ENCODE assay signal across 8 cellular contexts in the genomic region with DNA sequence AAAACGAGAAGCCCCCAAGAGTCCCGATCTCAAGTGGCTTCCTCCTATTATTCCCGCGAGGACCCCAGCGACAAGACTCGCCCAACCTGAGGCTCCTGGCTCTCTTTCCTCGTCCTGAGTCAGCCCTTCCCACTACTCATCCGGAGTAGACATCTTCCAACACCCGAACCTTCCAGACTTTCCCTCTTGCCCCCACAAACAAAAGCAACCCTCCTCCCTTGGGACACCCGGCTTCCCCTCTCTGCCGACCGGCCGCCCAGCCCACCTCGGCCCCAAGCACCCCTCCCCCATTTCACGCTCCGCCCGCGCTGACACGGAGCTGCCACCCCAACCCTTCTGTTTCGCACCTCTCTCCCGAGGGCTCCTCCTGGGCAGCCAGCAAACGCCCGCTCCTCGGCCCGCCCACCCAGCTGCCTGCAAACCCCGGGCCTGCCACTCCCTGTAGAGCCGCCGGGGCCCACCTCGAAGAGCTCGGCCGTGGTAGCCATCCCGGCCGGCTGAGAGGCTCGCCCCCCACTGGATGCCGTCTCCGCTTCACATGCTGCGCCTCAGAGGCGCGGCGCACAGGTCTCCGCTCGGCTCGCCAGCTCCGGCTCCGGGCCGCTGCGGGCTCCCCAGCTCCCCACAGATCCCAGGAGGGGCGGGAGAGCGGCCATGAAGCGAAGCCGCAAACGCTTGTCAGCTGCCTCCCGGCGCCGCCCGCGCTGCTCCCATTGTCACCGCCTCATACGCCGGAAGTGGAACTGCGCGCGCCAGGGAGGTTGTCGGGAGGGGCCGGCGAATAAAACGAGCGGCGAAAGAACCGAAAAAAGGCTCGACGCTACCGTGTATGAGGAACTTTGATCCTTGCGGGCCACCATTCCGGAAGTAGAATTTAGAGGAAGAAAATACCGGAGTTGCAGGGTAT. TPM values are rescaled to one million over a fixed set of nuclear protein-coding genes. Genes with fewer than 3 reads are reported as not detected.
DNase-seq lines count a peak whose midpoint lies in the region; ATAC-seq, FAIRE-seq and TF ChIP-seq lines count a peak whose summit lies in the region.

A gene with protein sequence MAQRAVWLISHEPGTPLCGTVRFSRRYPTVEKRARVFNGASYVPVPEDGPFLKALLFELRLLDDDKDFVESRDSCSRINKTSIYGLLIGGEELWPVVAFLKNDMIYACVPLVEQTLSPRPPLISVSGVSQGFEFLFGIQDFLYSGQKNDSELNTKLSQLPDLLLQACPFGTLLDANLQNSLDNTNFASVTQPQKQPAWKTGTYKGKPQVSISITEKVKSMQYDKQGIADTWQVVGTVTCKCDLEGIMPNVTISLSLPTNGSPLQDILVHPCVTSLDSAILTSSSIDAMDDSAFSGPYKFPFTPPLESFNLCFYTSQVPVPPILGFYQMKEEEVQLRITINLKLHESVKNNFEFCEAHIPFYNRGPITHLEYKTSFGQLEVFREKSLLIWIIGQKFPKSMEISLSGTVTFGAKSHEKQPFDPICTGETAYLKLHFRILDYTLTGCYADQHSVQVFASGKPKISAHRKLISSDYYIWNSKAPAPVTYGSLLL (plus strand): TSS at position 811 of the 907 bp plus-strand sequence. CDS start 344 bp downstream, outside the sequence.
A gene with protein sequence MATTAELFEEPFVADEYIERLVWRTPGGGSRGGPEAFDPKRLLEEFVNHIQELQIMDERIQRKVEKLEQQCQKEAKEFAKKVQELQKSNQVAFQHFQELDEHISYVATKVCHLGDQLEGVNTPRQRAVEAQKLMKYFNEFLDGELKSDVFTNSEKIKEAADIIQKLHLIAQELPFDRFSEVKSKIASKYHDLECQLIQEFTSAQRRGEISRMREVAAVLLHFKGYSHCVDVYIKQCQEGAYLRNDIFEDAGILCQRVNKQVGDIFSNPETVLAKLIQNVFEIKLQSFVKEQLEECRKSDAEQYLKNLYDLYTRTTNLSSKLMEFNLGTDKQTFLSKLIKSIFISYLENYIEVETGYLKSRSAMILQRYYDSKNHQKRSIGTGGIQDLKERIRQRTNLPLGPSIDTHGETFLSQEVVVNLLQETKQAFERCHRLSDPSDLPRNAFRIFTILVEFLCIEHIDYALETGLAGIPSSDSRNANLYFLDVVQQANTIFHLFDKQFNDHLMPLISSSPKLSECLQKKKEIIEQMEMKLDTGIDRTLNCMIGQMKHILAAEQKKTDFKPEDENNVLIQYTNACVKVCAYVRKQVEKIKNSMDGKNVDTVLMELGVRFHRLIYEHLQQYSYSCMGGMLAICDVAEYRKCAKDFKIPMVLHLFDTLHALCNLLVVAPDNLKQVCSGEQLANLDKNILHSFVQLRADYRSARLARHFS (minus strand): TSS at position 745 of the 907 bp plus-strand sequence. CDS start 257 bp downstream, at position 488.

- H3K27ac ChIP-seq in CD4-positive, alpha-beta T cell (ENCODE audit: low read depth, low read length) = peak within 1 kb of the TSS; percentile 91
- peak within 1 kb of the TSS; percentile 90 for H3K27ac ChIP-seq in HepG2 (ENCODE audit: extremely low read length, insufficient read depth, low read length)

- no peak for TF ChIP-seq CTCF in CD4-positive, alpha-beta T cell (IDR thresholded peaks at IDR 0.05)
- peak; percentile 25 for TF ChIP-seq CTCF in HepG2 (CRISPR knock-in tag; IDR thresholded peaks at IDR 0.05)

- H3K4me1 ChIP-seq in HepG2 (ENCODE audit: insufficient read depth, low read length) = peaks cover 56% of the 10 kb centered on the region

- peak within 1 kb of the TSS; percentile 99 for H3K27ac Mint-ChIP-seq in CD4-positive, alpha-beta T cell
- H3K27ac Mint-ChIP-seq in activated CD4-positive, alpha-beta memory T cell treated with anti-CD3 and anti-CD28 coated beads for 36 hours = peak within 1 kb of the TSS; percentile 99

- under 1% methylated on average over 55 of the region's 76 CpGs for WGBS in HepG2 (ENCODE audit: low lambda C conversion rate)

- no peak within 1 kb of the TSS for H2AFZ ChIP-seq in HepG2 (ENCODE audit: low read length)

- TF ChIP-seq RAD21 in HepG2 (CRISPR knock-in tag; IDR thresholded peaks at IDR 0.05) = peak; percentile 34; the same call in 1 of the 2 replicates

- peak; percentile 66 for FAIRE-seq in HepG2 (lab: Jason Lieb, UNC)

- CTCF ChIA-PET in CD4-positive, alpha-beta T cell (lab: Charles Lee) = interaction anchor here (1.4 kb wide), 1 partner anchor 22 kb away, joined by 3 read pairs; no protein-coding TSS in a partner anchor
- CTCF ChIA-PET in activated CD4-positive, alpha-beta memory T cell treated with anti-CD3 and anti-CD28 coated beads for 36 hours (lab: Charles Lee) = interaction anchor here (0.8 to 2.6 kb wide), 8 partner anchors 12 to 778 kb away, joined by 3 to 12 read pairs (median 4); a partner anchor contains a TSS
- CTCF ChIA-PET in HepG2 (lab: Yijun Ruan, JAX; ENCODE audit: low intra/inter-chr PET ratio, low total read pairs) = no interaction called here

- no peaks in the 10 kb centered on the region for H3K27me3 Mint-ChIP-seq in CD4-positive, alpha-beta T cell
- H3K27me3 Mint-ChIP-seq in activated CD4-positive, alpha-beta memory T cell treated with anti-CD3 and anti-CD28 coated beads for 36 hours = no peaks in the 10 kb centered on the region

- peaks cover 87% of the 10 kb centered on the region for H3K4me1 Mint-ChIP-seq in CD4-positive, alpha-beta T cell (ENCODE audit: low read depth)
- H3K4me1 Mint-ChIP-seq in activated CD4-positive, alpha-beta memory T cell treated with anti-CD3 and anti-CD28 coated beads for 36 hours (ENCODE audit: low read depth) = peaks cover 48% of the 10 kb centered on the region

- peak within 1 kb of the TSS; percentile 90 for H3K9ac ChIP-seq in HepG2 (ENCODE audit: insufficient read depth, low read depth, low read length)

- intact Hi-C loops in CD4-positive, alpha-beta T cell (cut with DNase I, micrococcal nuclease) = loop anchor here (2.0 to 10.0 kb wide), 6 partner anchors 122 to 1686 kb away; a partner anchor contains a TSS
- intact Hi-C loops in activated CD4-positive, alpha-beta memory T cell treated with anti-CD3 and anti-CD28 coated beads for 36 hours (cut with micrococcal nuclease) = loop anchor here (1.0 to 5.0 kb wide), 6 partner anchors 122 to 1158 kb away; a partner anchor contains a TSS
- intact Hi-C loops in HepG2 (cut with micrococcal nuclease; ENCODE audit: unreplicated experiment) = loop anchor here (2.0 to 5.0 kb wide), 2 partner anchors 22 to 124 kb away; a partner anchor contains a TSS

- TF ChIP-seq EP300 in HepG2 (IDR thresholded peaks at IDR 0.05; ENCODE audit: low read depth in 2 of 2, low read length in 2 of 2) (peak; percentile 12 to 38; a peak in 1 of 4 replicates), HepG2 (CRISPR knock-in tag; IDR thresholded peaks at IDR 0.05; ENCODE audit: borderline replicate concordance) (peak; percentile 12; the same call in 1 of the 2 replicates)

- H3K36me3 Mint-ChIP-seq in CD4-positive, alpha-beta T cell (ENCODE audit: low read depth) = peaks cover 17% of the 10 kb centered on the region
- H3K36me3 Mint-ChIP-seq in activated CD4-positive, alpha-beta memory T cell treated with anti-CD3 and anti-CD28 coated beads for 36 hours = no peaks in the 10 kb centered on the region

- H3K79me2 ChIP-seq in HepG2 (ENCODE audit: insufficient read depth, low read length) = peaks cover 76% of the 10 kb centered on the region

- no TSS peak for BruUV-seq in HepG2 (replicated peaks; lab: Mats Ljungman, UMichigan)

- peak; percentile 81 to 91 (median 88) for DNase-seq in CD4-positive, alpha-beta T cell
- DNase-seq in NCI-H82 treated with DMSO at 0.1 percent for 48 hours (lab: John Stamatoyannopoulos, UW; ENCODE audit: unreplicated experiment) = peak; percentile 100
- peak; percentile 96 for DNase-seq in activated CD4-positive, alpha-beta memory T cell treated with anti-CD3 and anti-CD28 coated beads for 36 hours
- DNase-seq in dermis microvascular lymphatic vessel endothelial cell (ENCODE audit: low read depth in 2 of 2) = peak; percentile 80 to 93
- DNase-seq in HepG2 (ENCODE audit: low spot score) = peak; percentile 86
- peak; percentile 89 for DNase-seq in stimulated activated CD4-positive, alpha-beta T cell treated with anti-CD3 and anti-CD28 coated beads, Interleukin-4, amount 100 ng/mL, for 1 hour

- no peaks in the 10 kb centered on the region for H3K36me3 ChIP-seq in HepG2 (replicated peaks in 1 of 2; ENCODE audit: control insufficient read depth in 1 of 2, insufficient read depth in 2 of 2, low read length in 2 of 2)

- no peaks in the 10 kb centered on the region for H3K27me3 ChIP-seq in CD4-positive, alpha-beta T cell (ENCODE audit: control insufficient read depth, insufficient read depth, low read length)
- H3K27me3 ChIP-seq in HepG2 (ENCODE audit: control insufficient read depth in 1 of 2, insufficient read depth in 2 of 2, low read length in 2 of 2) = no peaks in the 10 kb centered on the region; a peak in 1 of 5 replicates

- in situ Hi-C loops in HepG2 (cut with HindIII; ENCODE audit: extremely low pct_ligation_motif_present, low pct_unique_long_range_greater_than_20kb) = no loop called here

- H4K20me1 ChIP-seq in HepG2 (ENCODE audit: insufficient read depth, low read length) = peaks cover 9% of the 10 kb centered on the region

- POLR2A ChIA-PET in CD4-positive, alpha-beta T cell (lab: Charles Lee) = interaction anchor here (0.6 to 2.9 kb wide), 22 partner anchors 8 to 1689 kb away, joined by 3 to 38 read pairs (median 5); a partner anchor contains a TSS
- POLR2A ChIA-PET in activated CD4-positive, alpha-beta memory T cell treated with anti-CD3 and anti-CD28 coated beads for 36 hours (lab: Charles Lee) = interaction anchor here (1.4 to 2.3 kb wide), 4 partner anchors 121 to 1159 kb away, joined by 4 to 8 read pairs (median 7); a partner anchor contains a TSS
- POLR2A ChIA-PET in HepG2 (lab: Yijun Ruan, JAX) = interaction anchor here (0.7 to 2.1 kb wide), 6 partner anchors 10 to 122 kb away, joined by 3 to 7 read pairs (median 3); a partner anchor contains a TSS

- peak in 1 of 2 experiments; percentile 65; a peak in 2 of 4 replicates for TF ChIP-seq POLR2A in HepG2 (IDR thresholded peaks at IDR 0.05; ENCODE audit: insufficient read depth in 1 of 2, low read depth in 2 of 2, low read length in 2 of 2)

- peak within 1 kb of the TSS; percentile 75 for H3K4me2 ChIP-seq in HepG2 (ENCODE audit: low read depth, low read length)

- peak within 1 kb of the TSS; percentile 99 for H3K4me3 Mint-ChIP-seq in CD4-positive, alpha-beta T cell
- H3K4me3 Mint-ChIP-seq in activated CD4-positive, alpha-beta memory T cell treated with anti-CD3 and anti-CD28 coated beads for 36 hours = peak within 1 kb of the TSS; percentile 99

- no peaks in the 10 kb centered on the region for H3K9me3 Mint-ChIP-seq in CD4-positive, alpha-beta T cell
- no peaks in the 10 kb centered on the region for H3K9me3 Mint-ChIP-seq in activated CD4-positive, alpha-beta memory T cell treated with anti-CD3 and anti-CD28 coated beads for 36 hours

- no peaks in the 10 kb centered on the region for H3K9me3 ChIP-seq in CD4-positive, alpha-beta T cell (ENCODE audit: control insufficient read depth, low read length)
- no peaks in the 10 kb centered on the region for H3K9me3 ChIP-seq in HepG2 (ENCODE audit: low read length)

- peak within 1 kb of the TSS; percentile 63 to 94 (median 84) for H3K4me3 ChIP-seq in HepG2 (replicated peaks in 1 of 3; ENCODE audit: insufficient read depth in 1 of 3, low read depth in 2 of 3, low read length in 3 of 3)

- ATAC-seq in CD4-positive, alpha-beta T cell (ENCODE audit: poor library complexity) = peak; percentile 84
- ATAC-seq in GM19438 (IDR thresholded peaks at IDR 0.05; ENCODE audit: low read depth, unreplicated experiment) = peak; percentile 87
- ATAC-seq in HG03575 (IDR thresholded peaks at IDR 0.05; ENCODE audit: extremely low read depth, insufficient number of reproducible peaks, low FRiP score, unreplicated experiment) = peak; percentile 69
- peak; percentile 95 for ATAC-seq in HepG2

RNA-seq across cellular contexts. Expression of the first gene that starts in this region (rescaled TPM):
- total RNA-seq in CD4-positive, alpha-beta T cell = 10 to 100 TPM; 39.2 to 40.4 TPM
- total RNA-seq in activated CD4-positive, alpha-beta memory T cell treated with anti-CD3 and anti-CD28 coated beads for 36 hours = 10 to 100 TPM; 27.7 to 31.1 TPM
- total RNA-seq in dermis microvascular lymphatic vessel endothelial cell (11.6 and 16.1 TPM in 2 replicates), HepG2 (2016; rRNA removed; fragmentation: Illumina TruSeq; extraction: Trizol) (35.0 and 49.4 TPM in 2 replicates)
- total RNA-seq in HepG2 (2016; cell fraction: cytosol; rRNA removed; fragmentation: Illumina TruSeq; extraction: Trizol; ENCODE audit: low read depth) = 7.9 and 8.0 TPM in 2 replicates
- 32.1 and 50.3 TPM in 2 replicates for total RNA-seq in HepG2 (2016; cell fraction: insoluble cytoplasmic fraction; rRNA removed; fragmentation: Illumina TruSeq; extraction: Trizol)
- 16.7 and 17.0 TPM in 2 replicates for total RNA-seq in HepG2 (2016; cell fraction: membrane; rRNA removed; fragmentation: Illumina TruSeq; extraction: Trizol)
- 27.4 and 31.2 TPM in 2 replicates for total RNA-seq in HepG2 (2016; cell fraction: nucleus; rRNA removed; fragmentation: Illumina TruSeq; extraction: Trizol)
- polyA plus RNA-seq in HepG2 (2011; rRNA removed) = 14.8 and 15.2 TPM in 2 replicates
- 8.0 and 12.4 TPM in 2 replicates for polyA plus RNA-seq in HepG2 (2011; cell fraction: cytosol; rRNA removed)
- 14.7 and 17.3 TPM in 2 replicates for polyA plus RNA-seq in HepG2 (2011; cell fraction: nucleus; rRNA removed)
- 15.2 and 16.3 TPM in 2 replicates for polyA plus RNA-seq in HepG2 (2012)
- polyA plus RNA-seq in HepG2 (2016; cell fraction: cytosol; fragmentation: Illumina TruSeq; extraction: Trizol; ENCODE audit: low read depth) = 1.7 and 2.0 TPM in 2 replicates
- 35.2 and 38.3 TPM in 2 replicates for polyA plus RNA-seq in HepG2 (2016; cell fraction: insoluble cytoplasmic fraction; fragmentation: Illumina TruSeq; extraction: Trizol; ENCODE audit: low read depth)
- polyA plus RNA-seq in HepG2 (2016; cell fraction: membrane; fragmentation: Illumina TruSeq; extraction: Trizol; ENCODE audit: low read depth) = 6.3 and 7.1 TPM in 2 replicates
- 21.5 and 26.5 TPM in 2 replicates for polyA plus RNA-seq in HepG2 (2016; cell fraction: nucleus; fragmentation: Illumina TruSeq; extraction: Trizol; ENCODE audit: insufficient read depth, low read depth)
- 24.6 and 53.9 TPM in 2 replicates for polyA minus RNA-seq in HepG2 (2011; rRNA and poly(A)+ RNA removed; ENCODE audit: low replicate concordance)
- 13.2 and 17.5 TPM in 2 replicates for polyA minus RNA-seq in HepG2 (2011; cell fraction: cytosol; rRNA and poly(A)+ RNA removed)
- 58.5 and 62.4 TPM in 2 replicates for polyA minus RNA-seq in HepG2 (2011; cell fraction: nucleus; rRNA and poly(A)+ RNA removed)

RNA-seq across cellular contexts. Expression of the second gene that starts in this region (rescaled TPM):
- total RNA-seq in CD4-positive, alpha-beta T cell = 10 to 100 TPM; 17.1 to 18.1 TPM
- 10 to 100 TPM; 82.1 to 82.6 TPM for total RNA-seq in activated CD4-positive, alpha-beta memory T cell treated with anti-CD3 and anti-CD28 coated beads for 36 hours
- total RNA-seq in dermis microvascular lymphatic vessel endothelial cell (31.1 and 39.3 TPM in 2 replicates), HepG2 (2016; rRNA removed; fragmentation: Illumina TruSeq; extraction: Trizol) (43.8 and 76.6 TPM in 2 replicates)
- total RNA-seq in HepG2 (2016; cell fraction: cytosol; rRNA removed; fragmentation: Illumina TruSeq; extraction: Trizol; ENCODE audit: low read depth) = 11.7 and 14.1 TPM in 2 replicates
- 45.0 and 72.8 TPM in 2 replicates for total RNA-seq in HepG2 (2016; cell fraction: insoluble cytoplasmic fraction; rRNA removed; fragmentation: Illumina TruSeq; extraction: Trizol)
- 37.8 and 39.6 TPM in 2 replicates for total RNA-seq in HepG2 (2016; cell fraction: membrane; rRNA removed; fragmentation: Illumina TruSeq; extraction: Trizol)
- 26.9 and 28.1 TPM in 2 replicates for total RNA-seq in HepG2 (2016; cell fraction: nucleus; rRNA removed; fragmentation: Illumina TruSeq; extraction: Trizol)
- 12.1 and 15.1 TPM in 2 replicates for polyA plus RNA-seq in HepG2 (2011; rRNA removed)
- 7.2 and 11.3 TPM in 2 replicates for polyA plus RNA-seq in HepG2 (2011; cell fraction: cytosol; rRNA removed)
- polyA plus RNA-seq in HepG2 (2011; cell fraction: nucleus; rRNA removed) = 5.2 and 7.2 TPM in 2 replicates
- 18.6 and 23.2 TPM in 2 replicates for polyA plus RNA-seq in HepG2 (2012)
- 3.3 and 4.7 TPM in 2 replicates for polyA plus RNA-seq in HepG2 (2016; cell fraction: cytosol; fragmentation: Illumina TruSeq; extraction: Trizol; ENCODE audit: low read depth)
- polyA plus RNA-seq in HepG2 (2016; cell fraction: insoluble cytoplasmic fraction; fragmentation: Illumina TruSeq; extraction: Trizol; ENCODE audit: low read depth) = 47.1 and 53.1 TPM in 2 replicates
- 14.6 and 15.6 TPM in 2 replicates for polyA plus RNA-seq in HepG2 (2016; cell fraction: membrane; fragmentation: Illumina TruSeq; extraction: Trizol; ENCODE audit: low read depth)
- polyA plus RNA-seq in HepG2 (2016; cell fraction: nucleus; fragmentation: Illumina TruSeq; extraction: Trizol; ENCODE audit: insufficient read depth, low read depth) = 19.0 and 22.3 TPM in 2 replicates
- 7.5 and 11.4 TPM in 2 replicates for polyA minus RNA-seq in HepG2 (2011; rRNA and poly(A)+ RNA removed; ENCODE audit: low replicate concordance)
- 17.1 and 20.3 TPM in 2 replicates for polyA minus RNA-seq in HepG2 (2011; cell fraction: cytosol; rRNA and poly(A)+ RNA removed)
- 28.6 and 33.4 TPM in 2 replicates for polyA minus RNA-seq in HepG2 (2011; cell fraction: nucleus; rRNA and poly(A)+ RNA removed)

Comparison
In these comparisons a context has a peak if more than half of its experiments do, and no peak if none do; other contexts are left out.
1. Peak in every context shown above with its lines: DNase-seq, ATAC-seq, H3K4me3 ChIP-seq and H3K27ac ChIP-seq.